In the genomic region with DNA sequence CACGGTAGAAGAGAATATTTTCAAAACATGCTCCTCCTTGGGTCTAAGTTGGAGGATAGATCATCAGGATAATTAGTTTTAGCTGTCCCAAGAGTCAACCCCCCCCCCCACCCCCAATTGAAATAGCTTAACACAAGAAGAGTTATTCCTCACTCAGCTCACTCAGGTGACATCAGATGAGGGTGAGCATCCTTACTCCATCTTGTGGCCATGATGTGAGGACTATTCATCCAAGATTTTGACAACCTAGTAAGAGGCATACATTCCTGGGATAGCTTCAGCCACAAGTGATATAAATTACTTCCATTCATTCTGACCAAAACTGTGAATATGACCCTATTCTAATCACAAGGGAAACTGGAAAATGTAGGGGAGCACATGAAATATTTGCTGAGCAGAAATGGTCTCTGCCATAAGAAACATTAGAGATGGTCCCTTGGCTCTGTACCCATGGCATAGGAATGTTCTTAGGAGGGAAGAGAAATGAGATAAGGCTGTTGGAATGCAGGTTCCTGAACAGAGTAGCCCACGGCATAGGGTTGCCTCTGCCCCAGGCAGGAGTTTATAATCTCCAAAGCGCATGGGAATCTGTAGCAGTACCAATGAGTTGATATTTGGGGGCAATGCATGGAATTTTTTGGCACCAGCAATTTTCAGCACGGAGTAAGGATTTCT, we compare ENCODE assay signal across 21 cellular contexts.
"Had no signal": no experiment of that assay in that cellular context is flagged by ENCODE, and none has a peak within 500 bp of the region (broad histone marks: within the 10 kb centered on the region; RNA-seq: fewer than 3 reads in every experiment).

No MANE protein-coding gene starts in this region.

- H3K27ac ChIP-seq: foreskin keratinocyte, spleen, tibial nerve, WERI-Rb-1 had no signal

- DNase-seq: activated CD4-positive, alpha-beta T cell treated with anti-CD3 and anti-CD28 coated beads for 1 hour; activated CD4-positive, alpha-beta T cell treated with anti-CD3 and anti-CD28 coated beads, Interleukin-2, amount 50 U/mL, for 1 hour; activated CD8-positive, alpha-beta T cell treated with anti-CD3 and anti-CD28 coated beads, Interleukin-2, amount 10 ng/mL, durations not matched to agents 7 days and 5 days; activated gamma-delta T cell; activated naive CD4-positive, alpha-beta T cell treated with anti-CD3 and anti-CD28 coated beads, Interleukin-2, amount 50 U/mL, for 16 hours; anterior cingulate cortex; central memory CD4-positive, alpha-beta T cell; dermis blood vessel endothelial cell; effector CD8-positive, alpha-beta T cell; foreskin keratinocyte; immature natural killer cell; left ventricle myocardium superior; mammary epithelial cell; spleen; stimulated activated CD4-positive, alpha-beta T cell treated with anti-CD3 and anti-CD28 coated beads, Interleukin-4, amount 100 ng/mL, for 4 hours; stimulated activated naive CD8-positive, alpha-beta T cell treated with anti-CD3 and anti-CD28 coated beads, Interleukin-15, Interleukin-2, amounts not matched to agents 100 U/mL and 50 U/mL, for 24 hours; T-helper 1 cell; WERI-Rb-1 had no signal

- H3K27me3 ChIP-seq: foreskin keratinocyte, spleen, tibial nerve had no signal

- H3K4me3 Mint-ChIP-seq: activated CD8-positive, alpha-beta T cell treated with anti-CD3 and anti-CD28 coated beads, Interleukin-2, amount 10 ng/mL, durations not matched to agents 7 days and 5 days; activated T-helper 1 cell treated with anti-CD3 and anti-CD28 coated beads, Interleukin-12 subunit alpha, Interleukin-12 subunit beta, Interleukin-2, Interleukin-4 antibody, amounts not matched to agents 30 ng/mL and 10 ng/mL and 1 ng/mL, durations not matched to agents 14 hours and 24 hours and 36 hours; immature natural killer cell; nephron had no signal

- H3K27ac Mint-ChIP-seq: activated CD8-positive, alpha-beta T cell treated with anti-CD3 and anti-CD28 coated beads, Interleukin-2, amount 10 ng/mL, durations not matched to agents 7 days and 5 days; activated T-helper 1 cell treated with anti-CD3 and anti-CD28 coated beads, Interleukin-12 subunit alpha, Interleukin-12 subunit beta, Interleukin-2, Interleukin-4 antibody, amounts not matched to agents 30 ng/mL and 10 ng/mL and 1 ng/mL, durations not matched to agents 14 hours and 24 hours and 36 hours; immature natural killer cell had no signal

- H3K9me3 ChIP-seq: spleen, tibial nerve had no signal

- H3K4me1 ChIP-seq: foreskin keratinocyte, spleen, tibial nerve had no signal

- H3K36me3 Mint-ChIP-seq: immature natural killer cell had no signal

- H3K4me3 ChIP-seq: spleen, tibial nerve had no signal

- ATAC-seq: activated CD8-positive, alpha-beta T cell treated with anti-CD3 and anti-CD28 coated beads, Interleukin-2, amount 10 ng/mL, durations not matched to agents 7 days and 5 days; foreskin keratinocyte; stimulated activated naive CD8-positive, alpha-beta T cell treated with anti-CD3 and anti-CD28 coated beads, Interleukin-15, Interleukin-2, amounts not matched to agents 100 U/mL and 50 U/mL, for 24 hours had no signal

- H3K9me3 Mint-ChIP-seq: activated T-helper 1 cell treated with anti-CD3 and anti-CD28 coated beads, Interleukin-12 subunit alpha, Interleukin-12 subunit beta, Interleukin-2, Interleukin-4 antibody, amounts not matched to agents 30 ng/mL and 10 ng/mL and 1 ng/mL, durations not matched to agents 14 hours and 24 hours and 36 hours; nephron had no signal

- H3K4me1 Mint-ChIP-seq: immature natural killer cell had no signal

- H3K36me3 ChIP-seq: spleen, tibial nerve, WERI-Rb-1 had no signal
